Comparison of ENCODE assay signal across 2 cellular contexts in genomic region chr12:113327000-113327399, GRCh38.
TF ChIP-seq lines count a peak whose summit lies in the region.

No MANE protein-coding gene starts in this region.

TF ChIP-seq in IMR-90, 13 proteins besides CTCF, POLR2A, EP300 and RAD21:
- TF ChIP-seq FOS (IDR thresholded peaks at IDR 0.05; ENCODE audit: low read depth, low read length) (no peak), RCOR1 (IDR thresholded peaks at IDR 0.05; ENCODE audit: insufficient replicate concordance, low read length) (no peak), SMC3 (IDR thresholded peaks at IDR 0.05; ENCODE audit: low read depth, low read length) (no peak), RFX5 (IDR thresholded peaks at IDR 0.05; ENCODE audit: low read depth, low read length) (no peak)

TF ChIP-seq in GM12878, 131 proteins besides CTCF, POLR2A, EP300 and RAD21:
- no peak for TF ChIP-seq SMAD1 (IDR thresholded peaks at IDR 0.05; ENCODE audit: low read depth, partially characterized antibody)
- TF ChIP-seq FOS (IDR thresholded peaks at IDR 0.05; ENCODE audit: borderline replicate concordance, extremely low read depth, insufficient read length) = no peak
- no peak for TF ChIP-seq NRF1 (conservative IDR thresholded peaks at IDR 0.05; ENCODE audit: low read depth, low read length)
- TF ChIP-seq ZZZ3 (IDR thresholded peaks at IDR 0.05; ENCODE audit: control insufficient read depth, insufficient read length, low read depth) = no peak
- 0 out of 2 replicates have a peak, but pooled peaks have one; percentile 5 for TF ChIP-seq IKZF1 (conservative IDR thresholded peaks at IDR 0.05)
- TF ChIP-seq PAX8 (IDR thresholded peaks at IDR 0.05) = no peak
- TF ChIP-seq, protein P1, sequence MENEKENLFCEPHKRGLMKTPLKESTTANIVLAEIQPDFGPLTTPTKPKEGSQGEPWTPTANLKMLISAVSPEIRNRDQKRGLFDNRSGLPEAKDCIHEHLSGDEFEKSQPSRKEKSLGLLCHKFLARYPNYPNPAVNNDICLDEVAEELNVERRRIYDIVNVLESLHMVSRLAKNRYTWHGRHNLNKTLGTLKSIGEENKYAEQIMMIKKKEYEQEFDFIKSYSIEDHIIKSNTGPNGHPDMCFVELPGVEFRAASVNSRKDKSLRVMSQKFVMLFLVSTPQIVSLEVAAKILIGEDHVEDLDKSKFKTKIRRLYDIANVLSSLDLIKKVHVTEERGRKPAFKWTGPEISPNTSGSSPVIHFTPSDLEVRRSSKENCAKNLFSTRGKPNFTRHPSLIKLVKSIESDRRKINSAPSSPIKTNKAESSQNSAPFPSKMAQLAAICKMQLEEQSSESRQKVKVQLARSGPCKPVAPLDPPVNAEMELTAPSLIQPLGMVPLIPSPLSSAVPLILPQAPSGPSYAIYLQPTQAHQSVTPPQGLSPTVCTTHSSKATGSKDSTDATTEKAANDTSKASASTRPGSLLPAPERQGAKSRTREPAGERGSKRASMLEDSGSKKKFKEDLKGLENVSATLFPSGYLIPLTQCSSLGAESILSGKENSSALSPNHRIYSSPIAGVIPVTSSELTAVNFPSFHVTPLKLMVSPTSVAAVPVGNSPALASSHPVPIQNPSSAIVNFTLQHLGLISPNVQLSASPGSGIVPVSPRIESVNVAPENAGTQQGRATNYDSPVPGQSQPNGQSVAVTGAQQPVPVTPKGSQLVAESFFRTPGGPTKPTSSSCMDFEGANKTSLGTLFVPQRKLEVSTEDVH (IDR thresholded peaks at IDR 0.05; ENCODE audit: low read depth, partially characterized antibody) = no peak
- no peak for TF ChIP-seq POLR2AphosphoS2 (IDR thresholded peaks at IDR 0.05; ENCODE audit: low read depth, low read length)
